ENCODE assay signal across 23 cellular contexts in genomic region chr17:81691608-81692007, GRCh38.
"Had no signal": no experiment of that assay in that cellular context is flagged by ENCODE, and none has a peak within 500 bp of the region (broad histone marks: within the 10 kb centered on the region; RNA-seq: fewer than 3 reads in every experiment).

No MANE protein-coding gene starts in this region.

- H3K9me3 ChIP-seq: left ventricle myocardium inferior, ovary, right atrium auricular region, suprapubic skin, thoracic aorta, tibial artery, upper lobe of right lung had no signal

- H3K27me3 Mint-ChIP-seq: naive B cell; progenitor cell of endocrine pancreas; stimulated activated naive CD8-positive, alpha-beta T cell treated with anti-CD3 and anti-CD28 coated beads, Interleukin-15, Interleukin-2, amounts not matched to agents 100 ng/mL and 50 ng/mL, for 24 hours had no signal

- H3K4me1 Mint-ChIP-seq: mesothelial cell of epicardium, nephron progenitor cell, neural progenitor cell had no signal

- H3K9me3 Mint-ChIP-seq: mesothelial cell of epicardium; naive B cell; natural killer cell; nephron progenitor cell; neural progenitor cell; stimulated activated effector memory CD8-positive, alpha-beta T cell treated with anti-CD3 and anti-CD28 coated beads, Interleukin-12 subunit alpha, Interleukin-12 subunit beta, amount 100 ng/mL, for 72 hours; stimulated activated naive CD8-positive, alpha-beta T cell treated with anti-CD3 and anti-CD28 coated beads, Interleukin-15, Interleukin-2, amounts not matched to agents 100 ng/mL and 50 ng/mL, for 24 hours had no signal

- DNase-seq: islet precursor cell; left ventricle myocardium inferior; mesendoderm; naive B cell; natural killer cell; nephron progenitor cell; ovary; stimulated activated CD4-positive, alpha-beta T cell treated with anti-CD3 and anti-CD28 coated beads, Interleukin-4, amount 100 ng/mL, for 24 hours; stimulated activated naive CD4-positive, alpha-beta T cell; tibial artery; trophoblast cell; upper lobe of right lung had no signal

- H3K27ac Mint-ChIP-seq: mesothelial cell of epicardium; natural killer cell; nephron progenitor cell; neural progenitor cell; progenitor cell of endocrine pancreas; stimulated activated effector memory CD8-positive, alpha-beta T cell treated with anti-CD3 and anti-CD28 coated beads, Interleukin-12 subunit alpha, Interleukin-12 subunit beta, amount 100 ng/mL, for 72 hours; stimulated activated naive CD8-positive, alpha-beta T cell treated with anti-CD3 and anti-CD28 coated beads, Interleukin-15, Interleukin-2, amounts not matched to agents 100 ng/mL and 50 ng/mL, for 24 hours had no signal

- ATAC-seq: natural killer cell; sciatic nerve; stimulated activated effector memory CD8-positive, alpha-beta T cell treated with anti-CD3 and anti-CD28 coated beads, Interleukin-12 subunit alpha, Interleukin-12 subunit beta, amount 100 ng/mL, for 72 hours; upper lobe of right lung had no signal

- H3K4me3 Mint-ChIP-seq: mesothelial cell of epicardium; naive B cell; natural killer cell; nephron progenitor cell; neural progenitor cell; stimulated activated effector memory CD8-positive, alpha-beta T cell treated with anti-CD3 and anti-CD28 coated beads, Interleukin-12 subunit alpha, Interleukin-12 subunit beta, amount 100 ng/mL, for 72 hours; stimulated activated naive CD8-positive, alpha-beta T cell treated with anti-CD3 and anti-CD28 coated beads, Interleukin-15, Interleukin-2, amounts not matched to agents 100 ng/mL and 50 ng/mL, for 24 hours had no signal

- H3K27ac ChIP-seq: hepatocyte, left ventricle myocardium inferior, neural progenitor cell, ovary, right atrium auricular region, skin epidermis, suprapubic skin, thoracic aorta, tibial artery, upper lobe of right lung had no signal

- H3K36me3 ChIP-seq: neural progenitor cell, ovary had no signal

- H3K36me3 Mint-ChIP-seq: naive B cell, natural killer cell had no signal
